ENCODE assay signal across 1 cellular context in the genomic region with DNA sequence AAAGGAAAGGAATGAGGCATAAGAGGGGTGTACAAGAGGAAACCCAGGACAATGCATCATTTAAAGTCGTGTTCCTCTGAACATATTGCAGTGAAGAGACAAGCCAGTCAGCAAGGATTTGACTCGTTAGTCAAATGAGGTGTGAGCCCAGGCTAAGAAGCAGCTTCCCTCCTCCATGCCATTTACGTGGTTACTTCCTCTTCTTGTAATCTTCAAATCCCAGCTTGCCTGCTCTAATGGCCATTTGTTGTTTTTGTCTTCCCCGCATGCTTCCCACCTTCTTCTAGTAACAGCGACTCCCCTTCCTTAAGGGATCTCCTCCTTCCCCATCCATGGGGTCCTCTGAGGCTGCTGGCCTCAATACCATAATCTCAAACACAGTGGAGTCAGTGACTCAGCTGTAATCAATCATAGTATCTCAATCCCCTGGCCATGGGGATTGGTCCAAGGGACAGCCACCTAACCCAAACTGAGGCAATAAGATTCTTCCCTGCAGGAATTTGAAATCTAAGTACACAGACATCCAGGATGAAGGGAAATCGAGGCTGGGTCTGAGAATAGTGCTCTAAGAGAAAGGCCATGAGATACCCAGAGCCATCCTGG.
TF ChIP-seq lines count a peak whose summit lies in the region.

No MANE protein-coding gene starts in this region.

TF ChIP-seq in endothelial cell of umbilical vein, 7 proteins besides CTCF, POLR2A, EP300 and RAD21:
- TF ChIP-seq, protein P1, sequence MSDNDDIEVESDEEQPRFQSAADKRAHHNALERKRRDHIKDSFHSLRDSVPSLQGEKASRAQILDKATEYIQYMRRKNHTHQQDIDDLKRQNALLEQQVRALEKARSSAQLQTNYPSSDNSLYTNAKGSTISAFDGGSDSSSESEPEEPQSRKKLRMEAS (IDR thresholded peaks at IDR 0.05; ENCODE audit: insufficient read depth, insufficient read length) = no peak
- TF ChIP-seq GATA2 (IDR thresholded peaks at IDR 0.05; ENCODE audit: insufficient read depth, insufficient read length, low read depth, low read length) (no peak), EZH2 (IDR thresholded peaks at IDR 0.05; ENCODE audit: borderline replicate concordance, low read depth, low read length, severe bottlenecking) (no peak), MYC (IDR thresholded peaks at IDR 0.05; ENCODE audit: low read depth, low read length) (no peak), POLR2AphosphoS5 (IDR thresholded peaks at IDR 0.05; ENCODE audit: insufficient read depth, low read depth, low read length) (no peak), FOS (IDR thresholded peaks at IDR 0.05; ENCODE audit: borderline replicate concordance, insufficient read depth, low read length) (no peak), JUN (IDR thresholded peaks at IDR 0.05; ENCODE audit: borderline replicate concordance, insufficient read depth, insufficient read length, low read depth) (no peak)
